In genomic region chrX:48794340-48794920, GRCh38 we compare ENCODE assay signal across 1 cellular context.
A peak's percentile ranks its signal among the peaks of the same experiment; 100 is the strongest.
TF ChIP-seq lines count a peak whose summit lies in the region.

No MANE protein-coding gene starts in this region.

TF ChIP-seq in K562, 482 proteins besides CTCF, POLR2A, EP300 and RAD21 (continues in another document):
- TF ChIP-seq ZEB2 (IDR thresholded peaks at IDR 0.05) (peak; percentile 53; the same call in 1 of the 2 replicates), NFE2 (IDR thresholded peaks at IDR 0.05; ENCODE audit: low read depth) (peak; percentile 35; the same call in 1 of the 2 replicates), SMARCE1 (IDR thresholded peaks at IDR 0.05) (0 out of 2 replicates have a peak, but pooled peaks have one; percentile 12), SUPT5H (IDR thresholded peaks at IDR 0.05) (peak; percentile 78; the same call in 1 of the 2 replicates), TEAD1 (CRISPR knock-in tag; IDR thresholded peaks at IDR 0.05) (peak in 1 of 2 experiments; percentile 55; a peak in 1 of 4 replicates), ZNF121 (CRISPR knock-in tag; conservative IDR thresholded peaks at IDR 0.05) (no peak), STAT5A (IDR thresholded peaks at IDR 0.05; ENCODE audit: borderline replicate concordance, low read length) (peak; percentile 77), HDAC1 (IDR thresholded peaks at IDR 0.05) (peak in 1 of 2 experiments; percentile 61; a peak in 2 of 4 replicates), E2F6 (IDR thresholded peaks at IDR 0.05; ENCODE audit: borderline replicate concordance in 1 of 2, extremely low read depth in 1 of 2, insufficient read depth in 1 of 2, insufficient read length in 1 of 2, low read depth in 1 of 2, low read length in 1 of 2, poor library complexity in 1 of 2, severe bottlenecking in 1 of 2) (peak; percentile 33 to 63), ZNF431 (CRISPR knock-in tag; IDR thresholded peaks at IDR 0.05) (0 out of 2 replicates have a peak, but pooled peaks have one; percentile 34), YY1 (IDR thresholded peaks at IDR 0.05; ENCODE audit: borderline replicate concordance in 1 of 3, control insufficient read depth in 1 of 3, extremely low read depth in 1 of 3, insufficient read depth in 3 of 3, insufficient read length in 1 of 3, insufficient replicate concordance in 2 of 3, low read depth in 1 of 3, low read length in 2 of 3) (peak in 1 of 3 experiments; percentile 15), CC2D1A (IDR thresholded peaks at IDR 0.05) (peak; percentile 8; the same call in 1 of the 2 replicates), FOXP1 (CRISPR knock-in tag; IDR thresholded peaks at IDR 0.05) (0 out of 2 replicates have a peak, but pooled peaks have one; percentile 22), MTA1 (IDR thresholded peaks at IDR 0.05; ENCODE audit: borderline replicate concordance) (no peak), ZNF696 (CRISPR knock-in tag; conservative IDR thresholded peaks at IDR 0.05) (peak; percentile 27; the same call in 1 of the 2 replicates), ARID1B (IDR thresholded peaks at IDR 0.05) (peak; percentile 74), CBX3 (IDR thresholded peaks at IDR 0.05; ENCODE audit: borderline replicate concordance in 1 of 2, low read length in 2 of 2) (peak in 1 of 2 experiments; percentile 49; a peak in 1 of 3 replicates), PHF20 (IDR thresholded peaks at IDR 0.05; ENCODE audit: partially characterized antibody) (no peak), ZNF609 (CRISPR knock-in tag; IDR thresholded peaks at IDR 0.05; ENCODE audit: borderline replicate concordance) (peak; percentile 85; the same call in 1 of the 2 replicates), PRMT5 (CRISPR knock-in tag; IDR thresholded peaks at IDR 0.05) (no peak), TRIM24 (IDR thresholded peaks at IDR 0.05) (peak; percentile 49 to 52; a peak in 2 of 4 replicates), ELF4 (CRISPR knock-in tag; IDR thresholded peaks at IDR 0.05) (peak; percentile 29; the same call in 1 of the 2 replicates), NCOA4 (IDR thresholded peaks at IDR 0.05; ENCODE audit: partially characterized antibody) (no peak), MYC (IDR thresholded peaks at IDR 0.05; ENCODE audit: low read depth, low read length) (peak; percentile 27), MYC (CRISPR knock-in tag; IDR thresholded peaks at IDR 0.05; ENCODE audit: borderline replicate concordance, low read depth) (no peak), HLTF (IDR thresholded peaks at IDR 0.05) (0 out of 2 replicates have a peak, but pooled peaks have one; percentile 10), MXI1 (IDR thresholded peaks at IDR 0.05; ENCODE audit: low read depth, low read length) (peak; percentile 72; the same call in 1 of the 2 replicates), ZNF143 (CRISPR knock-in tag; IDR thresholded peaks at IDR 0.05) (0 out of 2 replicates have a peak, but pooled peaks have one; percentile 47), TFAM (CRISPR knock-in tag; conservative IDR thresholded peaks at IDR 0.05) (no peak), ZNF274 (IDR thresholded peaks at IDR 0.05; ENCODE audit: borderline replicate concordance, low read depth, low read length) (no peak), KLF13 (tag; IDR thresholded peaks at IDR 0.05; ENCODE audit: borderline replicate concordance, low read depth) (peak; percentile 15; the same call in 1 of the 2 replicates), L3MBTL2 (IDR thresholded peaks at IDR 0.05) (peak; percentile 85), SOX6 (IDR thresholded peaks at IDR 0.05) (peak; percentile 59), MTA2 (IDR thresholded peaks at IDR 0.05; ENCODE audit: low read depth) (peak; percentile 63), ARNT (IDR thresholded peaks at IDR 0.05) (peak in 1 of 2 experiments; percentile 27; a peak in 1 of 4 replicates), HDGF (IDR thresholded peaks at IDR 0.05) (0 out of 2 replicates have a peak, but pooled peaks have one; percentile 45), POLR2B (IDR thresholded peaks at IDR 0.05; ENCODE audit: low read depth, partially characterized antibody) (peak; percentile 47), NFIC (IDR thresholded peaks at IDR 0.05) (peak; percentile 68), HSF4 (CRISPR knock-in tag; IDR thresholded peaks at IDR 0.05; ENCODE audit: borderline replicate concordance) (peak; percentile 14; the same call in 1 of the 2 replicates), HDAC2 (IDR thresholded peaks at IDR 0.05) (peak; percentile 21; the same call in 1 of the 2 replicates), FOXA3 (CRISPR knock-in tag; conservative IDR thresholded peaks at IDR 0.05 in 1 of 2, IDR thresholded peaks at IDR 0.05 in 1 of 2) (peak in 1 of 2 experiments; percentile 58; a peak in 1 of 4 replicates), TCF3 (CRISPR knock-in tag; IDR thresholded peaks at IDR 0.05) (peak; percentile 84), TFAP4 (CRISPR knock-in tag; IDR thresholded peaks at IDR 0.05; ENCODE audit: borderline replicate concordance) (peak; percentile 89), TEAD4 (IDR thresholded peaks at IDR 0.05; ENCODE audit: low read length) (peak; percentile 88), TEAD4 (CRISPR knock-in tag; IDR thresholded peaks at IDR 0.05; ENCODE audit: borderline replicate concordance) (0 out of 2 replicates have a peak, but pooled peaks have one; percentile 25), PKNOX1 (IDR thresholded peaks at IDR 0.05) (peak; percentile 30; the same call in 1 of the 2 replicates), CREB1 (IDR thresholded peaks at IDR 0.05) (no peak), CREB1 (CRISPR knock-in tag; IDR thresholded peaks at IDR 0.05) (peak; percentile 53; the same call in 1 of the 2 replicates)
- TF ChIP-seq, protein P1, sequence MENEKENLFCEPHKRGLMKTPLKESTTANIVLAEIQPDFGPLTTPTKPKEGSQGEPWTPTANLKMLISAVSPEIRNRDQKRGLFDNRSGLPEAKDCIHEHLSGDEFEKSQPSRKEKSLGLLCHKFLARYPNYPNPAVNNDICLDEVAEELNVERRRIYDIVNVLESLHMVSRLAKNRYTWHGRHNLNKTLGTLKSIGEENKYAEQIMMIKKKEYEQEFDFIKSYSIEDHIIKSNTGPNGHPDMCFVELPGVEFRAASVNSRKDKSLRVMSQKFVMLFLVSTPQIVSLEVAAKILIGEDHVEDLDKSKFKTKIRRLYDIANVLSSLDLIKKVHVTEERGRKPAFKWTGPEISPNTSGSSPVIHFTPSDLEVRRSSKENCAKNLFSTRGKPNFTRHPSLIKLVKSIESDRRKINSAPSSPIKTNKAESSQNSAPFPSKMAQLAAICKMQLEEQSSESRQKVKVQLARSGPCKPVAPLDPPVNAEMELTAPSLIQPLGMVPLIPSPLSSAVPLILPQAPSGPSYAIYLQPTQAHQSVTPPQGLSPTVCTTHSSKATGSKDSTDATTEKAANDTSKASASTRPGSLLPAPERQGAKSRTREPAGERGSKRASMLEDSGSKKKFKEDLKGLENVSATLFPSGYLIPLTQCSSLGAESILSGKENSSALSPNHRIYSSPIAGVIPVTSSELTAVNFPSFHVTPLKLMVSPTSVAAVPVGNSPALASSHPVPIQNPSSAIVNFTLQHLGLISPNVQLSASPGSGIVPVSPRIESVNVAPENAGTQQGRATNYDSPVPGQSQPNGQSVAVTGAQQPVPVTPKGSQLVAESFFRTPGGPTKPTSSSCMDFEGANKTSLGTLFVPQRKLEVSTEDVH (IDR thresholded peaks at IDR 0.05; ENCODE audit: low read depth, partially characterized antibody) = peak; percentile 15
- TF ChIP-seq, protein P2, sequence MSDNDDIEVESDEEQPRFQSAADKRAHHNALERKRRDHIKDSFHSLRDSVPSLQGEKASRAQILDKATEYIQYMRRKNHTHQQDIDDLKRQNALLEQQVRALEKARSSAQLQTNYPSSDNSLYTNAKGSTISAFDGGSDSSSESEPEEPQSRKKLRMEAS (CRISPR knock-in tag; IDR thresholded peaks at IDR 0.05) = peak; percentile 96
- TF ChIP-seq, protein P3, sequence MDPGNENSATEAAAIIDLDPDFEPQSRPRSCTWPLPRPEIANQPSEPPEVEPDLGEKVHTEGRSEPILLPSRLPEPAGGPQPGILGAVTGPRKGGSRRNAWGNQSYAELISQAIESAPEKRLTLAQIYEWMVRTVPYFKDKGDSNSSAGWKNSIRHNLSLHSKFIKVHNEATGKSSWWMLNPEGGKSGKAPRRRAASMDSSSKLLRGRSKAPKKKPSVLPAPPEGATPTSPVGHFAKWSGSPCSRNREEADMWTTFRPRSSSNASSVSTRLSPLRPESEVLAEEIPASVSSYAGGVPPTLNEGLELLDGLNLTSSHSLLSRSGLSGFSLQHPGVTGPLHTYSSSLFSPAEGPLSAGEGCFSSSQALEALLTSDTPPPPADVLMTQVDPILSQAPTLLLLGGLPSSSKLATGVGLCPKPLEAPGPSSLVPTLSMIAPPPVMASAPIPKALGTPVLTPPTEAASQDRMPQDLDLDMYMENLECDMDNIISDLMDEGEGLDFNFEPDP (CRISPR knock-in tag; IDR thresholded peaks at IDR 0.05) = no peak
- TF ChIP-seq, protein P4, sequence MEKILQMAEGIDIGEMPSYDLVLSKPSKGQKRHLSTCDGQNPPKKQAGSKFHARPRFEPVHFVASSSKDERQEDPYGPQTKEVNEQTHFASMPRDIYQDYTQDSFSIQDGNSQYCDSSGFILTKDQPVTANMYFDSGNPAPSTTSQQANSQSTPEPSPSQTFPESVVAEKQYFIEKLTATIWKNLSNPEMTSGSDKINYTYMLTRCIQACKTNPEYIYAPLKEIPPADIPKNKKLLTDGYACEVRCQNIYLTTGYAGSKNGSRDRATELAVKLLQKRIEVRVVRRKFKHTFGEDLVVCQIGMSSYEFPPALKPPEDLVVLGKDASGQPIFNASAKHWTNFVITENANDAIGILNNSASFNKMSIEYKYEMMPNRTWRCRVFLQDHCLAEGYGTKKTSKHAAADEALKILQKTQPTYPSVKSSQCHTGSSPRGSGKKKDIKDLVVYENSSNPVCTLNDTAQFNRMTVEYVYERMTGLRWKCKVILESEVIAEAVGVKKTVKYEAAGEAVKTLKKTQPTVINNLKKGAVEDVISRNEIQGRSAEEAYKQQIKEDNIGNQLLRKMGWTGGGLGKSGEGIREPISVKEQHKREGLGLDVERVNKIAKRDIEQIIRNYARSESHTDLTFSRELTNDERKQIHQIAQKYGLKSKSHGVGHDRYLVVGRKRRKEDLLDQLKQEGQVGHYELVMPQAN (IDR thresholded peaks at IDR 0.05; ENCODE audit: borderline replicate concordance) = peak; percentile 50; the same call in 1 of the 2 replicates
- TF ChIP-seq, protein P5, sequence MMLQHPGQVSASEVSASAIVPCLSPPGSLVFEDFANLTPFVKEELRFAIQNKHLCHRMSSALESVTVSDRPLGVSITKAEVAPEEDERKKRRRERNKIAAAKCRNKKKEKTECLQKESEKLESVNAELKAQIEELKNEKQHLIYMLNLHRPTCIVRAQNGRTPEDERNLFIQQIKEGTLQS (IDR thresholded peaks at IDR 0.05) = peak; percentile 26; the same call in 1 of the 2 replicates
- TF ChIP-seq, protein P5 (CRISPR knock-in tag; conservative IDR thresholded peaks at IDR 0.05) = peak; percentile 44; the same call in 1 of the 2 replicates
